8 cellular contexts compared by ENCODE assay signal in the genomic region with DNA sequence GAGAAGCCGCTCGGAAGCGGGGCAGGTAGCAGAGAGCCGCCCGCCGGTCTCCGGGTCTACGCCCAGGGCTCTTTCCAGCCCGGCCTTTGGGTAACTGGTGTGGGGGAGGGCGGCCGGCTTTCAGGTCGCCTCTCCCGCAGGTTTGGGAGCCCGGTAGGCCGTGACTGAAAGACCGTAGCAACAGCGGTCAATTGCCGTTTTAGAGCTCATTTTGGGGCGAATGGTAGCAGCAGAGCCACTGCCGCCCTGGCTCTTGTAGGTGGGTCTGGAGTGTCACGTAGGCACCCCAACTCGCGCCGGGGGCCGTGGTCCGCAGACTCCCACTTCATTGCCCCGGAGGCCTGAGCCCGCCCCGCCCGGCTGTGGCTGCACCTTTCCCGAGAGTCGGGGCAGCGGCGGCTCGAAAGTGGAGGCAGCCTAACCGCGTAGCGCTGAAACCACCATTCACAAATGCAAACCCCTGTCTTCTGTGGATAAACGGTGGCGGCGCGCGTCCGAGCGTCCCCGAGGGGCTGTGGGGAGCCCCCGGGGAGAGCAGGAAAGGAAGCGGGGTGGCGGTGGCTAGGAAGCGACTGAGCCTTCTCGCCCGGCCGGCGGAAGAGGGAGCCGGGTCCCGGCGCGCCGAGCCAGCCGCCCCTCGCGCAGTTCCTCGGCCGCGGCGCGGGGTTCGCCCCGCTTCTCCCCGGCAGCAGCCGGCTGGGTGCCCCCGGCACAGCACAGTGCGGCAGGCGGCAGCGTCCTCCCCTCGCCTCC.
A peak's percentile ranks its signal among the peaks of the same experiment; 100 is the strongest.
DNase-seq lines count a peak whose midpoint lies in the region; ATAC-seq and TF ChIP-seq lines count a peak whose summit lies in the region.

No MANE protein-coding gene starts in this region.

- CTCF ChIA-PET in activated CD8-positive, alpha-beta T cell treated with anti-CD3 and anti-CD28 coated beads for 36 hours (lab: Charles Lee): no interaction called here

- H3K27ac ChIP-seq in psoas muscle: no peak overlapping the region

- H3K4me1 ChIP-seq in psoas muscle: no peaks in the 10 kb centered on the region

- H3K27ac Mint-ChIP-seq in activated CD8-positive, alpha-beta T cell treated with anti-CD3 and anti-CD28 coated beads for 36 hours: no peak overlapping the region

- H3K27me3 ChIP-seq in psoas muscle (ENCODE audit: insufficient read depth in 3 of 3, low read length in 2 of 3): peaks cover 2 to 55% (median 2%) of the 10 kb centered on the region in 3 donors

- TF ChIP-seq CTCF in activated CD8-positive, alpha-beta T cell treated with anti-CD3 and anti-CD28 coated beads for 36 hours (IDR thresholded peaks at IDR 0.05): no peak
- no peak for TF ChIP-seq CTCF in psoas muscle (IDR thresholded peaks at IDR 0.05)

- POLR2A ChIA-PET in activated CD8-positive, alpha-beta T cell treated with anti-CD3 and anti-CD28 coated beads for 36 hours (lab: Charles Lee): no interaction called here

- WGBS in psoas muscle, 3 donors: 1 to 2% (median 2%) methylated on average over 48 to 76 of the region's 76 CpGs

- no peaks in the 10 kb centered on the region for H3K9me3 Mint-ChIP-seq in activated CD8-positive, alpha-beta T cell treated with anti-CD3 and anti-CD28 coated beads for 36 hours

- peak overlapping the region; percentile 66 for H3K4me3 ChIP-seq in psoas muscle

- H3K36me3 ChIP-seq in psoas muscle (ENCODE audit: insufficient read depth in 1 of 2, low read depth in 1 of 2): no peaks in the 10 kb centered on the region

- no peaks in the 10 kb centered on the region for H3K36me3 Mint-ChIP-seq in activated CD8-positive, alpha-beta T cell treated with anti-CD3 and anti-CD28 coated beads for 36 hours (ENCODE audit: low read depth)

- peak overlapping the region; percentile 32 for H3K4me3 Mint-ChIP-seq in activated CD8-positive, alpha-beta T cell treated with anti-CD3 and anti-CD28 coated beads for 36 hours

- intact Hi-C loops in activated CD8-positive, alpha-beta T cell treated with anti-CD3 and anti-CD28 coated beads for 36 hours (cut with micrococcal nuclease): no loop called here
- intact Hi-C loops in cardiac septum (cut with DNase I) (no loop called here), psoas muscle (cut with DNase I) (no loop called here)

- peak; percentile 54 for DNase-seq in activated CD8-positive, alpha-beta memory T cell treated with anti-CD3 and anti-CD28 coated beads for 24 hours
- DNase-seq in activated CD8-positive, alpha-beta memory T cell treated with anti-CD3 and anti-CD28 coated beads, Interleukin-2, amount 50 U/mL, for 4 hours: no peak
- DNase-seq in activated CD8-positive, alpha-beta T cell treated with anti-CD3 and anti-CD28 coated beads for 36 hours: peak; percentile 12
- peak; percentile 75 for DNase-seq in cardiac septum (ENCODE audit: low spot score)
- DNase-seq in psoas muscle: peak; percentile 16 to 47
- no peak for DNase-seq in activated naive CD4-positive, alpha-beta T cell treated with anti-CD3 and anti-CD28 coated beads, Interleukin-2, amount 50 U/mL, for 16 hours
- no peak for DNase-seq in NCI-H2029 (lab: John Stamatoyannopoulos, UW)

- H3K4me1 Mint-ChIP-seq in activated CD8-positive, alpha-beta T cell treated with anti-CD3 and anti-CD28 coated beads for 36 hours (ENCODE audit: low read depth): peaks cover 8% of the 10 kb centered on the region

- H3K27me3 Mint-ChIP-seq in activated CD8-positive, alpha-beta T cell treated with anti-CD3 and anti-CD28 coated beads for 36 hours: peaks cover 41% of the 10 kb centered on the region

- no peaks in the 10 kb centered on the region for H3K9me3 ChIP-seq in psoas muscle

- peak; percentile 63 for ATAC-seq in HG03108 (IDR thresholded peaks at IDR 0.05; ENCODE audit: unreplicated experiment)
- peak; percentile 37 for ATAC-seq in activated CD8-positive, alpha-beta T cell treated with anti-CD3 and anti-CD28 coated beads for 36 hours
- ATAC-seq in psoas muscle: peak in 2 of 4 donors; percentile 21 to 52

Comparison
In these comparisons a context has a peak if more than half of its experiments do, and no peak if none do; other contexts are left out.
1. DNase-seq: peak in activated CD8-positive, alpha-beta memory T cell treated with anti-CD3 and anti-CD28 coated beads for 24 hours (single experiment), activated CD8-positive, alpha-beta T cell treated with anti-CD3 and anti-CD28 coated beads for 36 hours (single experiment), cardiac septum (single experiment) and psoas muscle (2 of 2); none in activated CD8-positive, alpha-beta memory T cell treated with anti-CD3 and anti-CD28 coated beads, Interleukin-2, amount 50 U/mL, for 4 hours (single experiment), activated naive CD4-positive, alpha-beta T cell treated with anti-CD3 and anti-CD28 coated beads, Interleukin-2, amount 50 U/mL, for 16 hours (single experiment) and NCI-H2029 (single experiment).